In genomic region chr6:149852180-149852579, GRCh38 we compare ENCODE assay signal across 1 cellular context.
A peak's percentile ranks its signal among the peaks of the same experiment; 100 is the strongest.
TF ChIP-seq lines count a peak whose summit lies in the region.

No MANE protein-coding gene starts in this region.

TF ChIP-seq in K562, 482 proteins besides CTCF, POLR2A, EP300 and RAD21 (continued from another document):
- TF ChIP-seq USF1 (CRISPR knock-in tag; IDR thresholded peaks at IDR 0.05) = no peak
- no peak for TF ChIP-seq KLF6 (CRISPR knock-in tag; IDR thresholded peaks at IDR 0.05; ENCODE audit: borderline replicate concordance)
- no peak for TF ChIP-seq ZNF589 (CRISPR knock-in tag; IDR thresholded peaks at IDR 0.05; ENCODE audit: low read depth)
- peak; percentile 45; the same call in 1 of the 2 replicates for TF ChIP-seq SOX6 (IDR thresholded peaks at IDR 0.05)
- no peak for TF ChIP-seq FOXK2 (conservative IDR thresholded peaks at IDR 0.05 in 1 of 2, IDR thresholded peaks at IDR 0.05 in 1 of 2; ENCODE audit: low read depth in 2 of 2)
- no peak for TF ChIP-seq IRF1 (CRISPR knock-in tag; IDR thresholded peaks at IDR 0.05; ENCODE audit: borderline replicate concordance)
- TF ChIP-seq CXXC5 (CRISPR knock-in tag; IDR thresholded peaks at IDR 0.05) = peak; percentile 65
- no peak for TF ChIP-seq KLF13 (tag; IDR thresholded peaks at IDR 0.05; ENCODE audit: borderline replicate concordance, low read depth)
- no peak for TF ChIP-seq RNF219 (CRISPR knock-in tag; IDR thresholded peaks at IDR 0.05)
- no peak for TF ChIP-seq ZNF133 (CRISPR knock-in tag; IDR thresholded peaks at IDR 0.05)
- TF ChIP-seq THRAP3 (IDR thresholded peaks at IDR 0.05; ENCODE audit: borderline replicate concordance) = no peak
- no peak for TF ChIP-seq POLR3A (IDR thresholded peaks at IDR 0.05; ENCODE audit: borderline replicate concordance, extremely low read depth, insufficient read depth, insufficient read length)
